ENCODE assay signal across 8 cellular contexts in genomic region chr18:76494541-76495403, GRCh38. TPM values are rescaled to one million over a fixed set of nuclear protein-coding genes. Genes with fewer than 3 reads are reported as not detected.
DNase-seq lines count a peak whose midpoint lies in the region; ATAC-seq and TF ChIP-seq lines count a peak whose summit lies in the region.

A gene with protein sequence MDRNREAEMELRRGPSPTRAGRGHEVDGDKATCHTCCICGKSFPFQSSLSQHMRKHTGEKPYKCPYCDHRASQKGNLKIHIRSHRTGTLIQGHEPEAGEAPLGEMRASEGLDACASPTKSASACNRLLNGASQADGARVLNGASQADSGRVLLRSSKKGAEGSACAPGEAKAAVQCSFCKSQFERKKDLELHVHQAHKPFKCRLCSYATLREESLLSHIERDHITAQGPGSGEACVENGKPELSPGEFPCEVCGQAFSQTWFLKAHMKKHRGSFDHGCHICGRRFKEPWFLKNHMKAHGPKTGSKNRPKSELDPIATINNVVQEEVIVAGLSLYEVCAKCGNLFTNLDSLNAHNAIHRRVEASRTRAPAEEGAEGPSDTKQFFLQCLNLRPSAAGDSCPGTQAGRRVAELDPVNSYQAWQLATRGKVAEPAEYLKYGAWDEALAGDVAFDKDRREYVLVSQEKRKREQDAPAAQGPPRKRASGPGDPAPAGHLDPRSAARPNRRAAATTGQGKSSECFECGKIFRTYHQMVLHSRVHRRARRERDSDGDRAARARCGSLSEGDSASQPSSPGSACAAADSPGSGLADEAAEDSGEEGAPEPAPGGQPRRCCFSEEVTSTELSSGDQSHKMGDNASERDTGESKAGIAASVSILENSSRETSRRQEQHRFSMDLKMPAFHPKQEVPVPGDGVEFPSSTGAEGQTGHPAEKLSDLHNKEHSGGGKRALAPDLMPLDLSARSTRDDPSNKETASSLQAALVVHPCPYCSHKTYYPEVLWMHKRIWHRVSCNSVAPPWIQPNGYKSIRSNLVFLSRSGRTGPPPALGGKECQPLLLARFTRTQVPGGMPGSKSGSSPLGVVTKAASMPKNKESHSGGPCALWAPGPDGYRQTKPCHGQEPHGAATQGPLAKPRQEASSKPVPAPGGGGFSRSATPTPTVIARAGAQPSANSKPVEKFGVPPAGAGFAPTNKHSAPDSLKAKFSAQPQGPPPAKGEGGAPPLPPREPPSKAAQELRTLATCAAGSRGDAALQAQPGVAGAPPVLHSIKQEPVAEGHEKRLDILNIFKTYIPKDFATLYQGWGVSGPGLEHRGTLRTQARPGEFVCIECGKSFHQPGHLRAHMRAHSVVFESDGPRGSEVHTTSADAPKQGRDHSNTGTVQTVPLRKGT (minus strand): TSS chr18:76495242. CDS start chr18:76443054, 52,188 bp downstream.

- peak within 1 kb of the TSS; percentile 79 to 91 (median 85) for H3K9ac ChIP-seq in skeletal muscle tissue (ENCODE audit: low read depth in 1 of 3, low read length in 3 of 3)

- in situ Hi-C loops in brain microvascular endothelial cell (cut with HindIII; ENCODE audit: low pct_ligation_motif_present, low sequenced_read_pairs), result no loop called here

- no peak for TF ChIP-seq CTCF in brain microvascular endothelial cell (IDR thresholded peaks at IDR 0.05; ENCODE audit: low read depth, low read length, missing control alignments)

- H3K4me1 ChIP-seq in skeletal muscle tissue (ENCODE audit: control insufficient read depth in 3 of 3, insufficient read depth in 3 of 3, low read length in 3 of 3), result peaks cover 19 to 28% (median 26%) of the 10 kb centered on the region in 3 donors

- ATAC-seq in GM19328 (IDR thresholded peaks at IDR 0.05; ENCODE audit: unreplicated experiment) (peak; percentile 18), GM21723 (IDR thresholded peaks at IDR 0.05; ENCODE audit: unreplicated experiment) (no peak)

- peak within 1 kb of the TSS; percentile 79 for H3K4me3 ChIP-seq in brain microvascular endothelial cell (ENCODE audit: low read depth, low read length)
- peak within 1 kb of the TSS; percentile 94 to 96 (median 95) for H3K4me3 ChIP-seq in skeletal muscle tissue (ENCODE audit: low read length in 3 of 3)

- H3K36me3 ChIP-seq in brain microvascular endothelial cell (replicated peaks) (no peaks in the 10 kb centered on the region), skeletal muscle tissue (ENCODE audit: control insufficient read depth in 3 of 3, insufficient read depth in 3 of 3, low read length in 3 of 3) (no peaks in the 10 kb centered on the region)

- no peaks in the 10 kb centered on the region for H3K27me3 ChIP-seq in brain microvascular endothelial cell (replicated peaks)
- no peaks in the 10 kb centered on the region for H3K27me3 ChIP-seq in skeletal muscle tissue (ENCODE audit: control insufficient read depth in 3 of 3, insufficient read depth in 3 of 3, low read length in 3 of 3)

- no peaks in the 10 kb centered on the region for H3K9me3 ChIP-seq in skeletal muscle tissue (ENCODE audit: control insufficient read depth in 3 of 3, low read length in 3 of 3)

- H3K27ac ChIP-seq in brain microvascular endothelial cell, result peak within 1 kb of the TSS; percentile 49
- H3K27ac ChIP-seq in skeletal muscle tissue (ENCODE audit: low read depth, low read length), result peak within 1 kb of the TSS; percentile 88

- DNase-seq in AG08396 (ENCODE audit: low spot score) (peak; percentile 51), NCI-H510A treated with DMSO at 0.1 percent for 48 hours (lab: John Stamatoyannopoulos, UW) (peak; percentile 70), brain microvascular endothelial cell (no peak), iPS-NIHi7 (ENCODE audit: extremely low spot score) (peak; percentile 24)
- DNase-seq in NK-92 treated with Interleukin-12 subunit alpha and Interleukin-12 subunit beta, amount 100 ng/mL, for 24 hours (lab: John Stamatoyannopoulos, UW), result no peak

RNA-seq across cellular contexts. Expression of the gene that starts here (rescaled TPM):
- 33.9 TPM for total RNA-seq in skeletal muscle tissue

Comparison
In these comparisons a context has a peak if more than half of its experiments do, and no peak if none do; other contexts are left out.
1. DNase-seq: peak in AG08396 (single experiment), NCI-H510A treated with DMSO at 0.1 percent for 48 hours (single experiment) and iPS-NIHi7 (single experiment); none in brain microvascular endothelial cell (single experiment) and NK-92 treated with Interleukin-12 subunit alpha and Interleukin-12 subunit beta, amount 100 ng/mL, for 24 hours (single experiment).